Comparison of ENCODE assay signal across 8 cellular contexts in genomic region chr1:3614755-3615742, GRCh38. TPM values are rescaled to one million over a fixed set of nuclear protein-coding genes. Genes with fewer than 3 reads are reported as not detected.
A peak's percentile ranks its signal among the peaks of the same experiment; 100 is the strongest.
DNase-seq lines count a peak whose midpoint lies in the region; ATAC-seq and TF ChIP-seq lines count a peak whose summit lies in the region.

No MANE protein-coding gene starts in this region.

- ATAC-seq in upper lobe of right lung = no peak
- ATAC-seq in HG03439 (IDR thresholded peaks at IDR 0.05; ENCODE audit: unreplicated experiment) = no peak
- no peak for ATAC-seq in GM18519 (IDR thresholded peaks at IDR 0.05; ENCODE audit: low FRiP score, unreplicated experiment)

- H3K36me3 Mint-ChIP-seq in activated naive CD4-positive, alpha-beta T cell treated with anti-CD3 and anti-CD28 coated beads, Interleukin-2, amount 50 U/mL, for 24 hours = no peaks in the 10 kb centered on the region

- H3K27ac Mint-ChIP-seq in activated naive CD4-positive, alpha-beta T cell treated with anti-CD3 and anti-CD28 coated beads, Interleukin-2, amount 50 U/mL, for 24 hours = peak overlapping the region; percentile 31

- DNase-seq in activated naive CD4-positive, alpha-beta T cell treated with Interleukin-2 at 50 U/mL for 16 hours = no peak
- DNase-seq in Peyer's patch = no peak
- DNase-seq in foreskin fibroblast = peak in 1 of 2 donors; percentile 40
- DNase-seq in upper lobe of right lung = no peak
- no peak for DNase-seq in RKO (ENCODE audit: low spot score)

- no peaks in the 10 kb centered on the region for H3K9me3 ChIP-seq in Peyer's patch
- no peaks in the 10 kb centered on the region for H3K9me3 ChIP-seq in upper lobe of right lung

- intact Hi-C loops in upper lobe of right lung (cut with DNase I) = loop anchor here (5.0 kb wide), 1 partner anchor 48 kb away; no protein-coding TSS in a partner anchor

- no peaks in the 10 kb centered on the region for H3K9me3 Mint-ChIP-seq in activated naive CD4-positive, alpha-beta T cell treated with anti-CD3 and anti-CD28 coated beads, Interleukin-2, amount 50 U/mL, for 24 hours

- no peak overlapping the region for H3K4me3 Mint-ChIP-seq in activated naive CD4-positive, alpha-beta T cell treated with anti-CD3 and anti-CD28 coated beads, Interleukin-2, amount 50 U/mL, for 24 hours

- TF ChIP-seq CTCF in Peyer's patch (IDR thresholded peaks at IDR 0.05) (peak in 5 of 6 experiments; percentile 28 to 48 (median 46)), foreskin fibroblast (IDR thresholded peaks at IDR 0.05; ENCODE audit: low read depth, low read length) (peak; percentile 68), upper lobe of right lung (IDR thresholded peaks at IDR 0.05) (peak; percentile 66)

- no peak overlapping the region for H3K4me3 ChIP-seq in Peyer's patch
- no peak overlapping the region for H3K4me3 ChIP-seq in foreskin fibroblast (ENCODE audit: low read depth in 1 of 2, low read length in 2 of 2)
- H3K4me3 ChIP-seq in upper lobe of right lung = no peak overlapping the region

- H3K27me3 ChIP-seq in Peyer's patch (no peaks in the 10 kb centered on the region), upper lobe of right lung (peaks cover 12% of the 10 kb centered on the region)

- no peaks in the 10 kb centered on the region for H3K36me3 ChIP-seq in Peyer's patch
- H3K36me3 ChIP-seq in upper lobe of right lung = no peaks in the 10 kb centered on the region

- peaks cover 3% of the 10 kb centered on the region for H3K27me3 Mint-ChIP-seq in activated naive CD4-positive, alpha-beta T cell treated with anti-CD3 and anti-CD28 coated beads, Interleukin-2, amount 50 U/mL, for 24 hours

- H3K27ac ChIP-seq in Peyer's patch (no peak overlapping the region), upper lobe of right lung (no peak overlapping the region)

- no peak for TF ChIP-seq POLR2A in Peyer's patch (IDR thresholded peaks at IDR 0.05)

- peaks cover 21% of the 10 kb centered on the region for H3K4me1 Mint-ChIP-seq in activated naive CD4-positive, alpha-beta T cell treated with anti-CD3 and anti-CD28 coated beads, Interleukin-2, amount 50 U/mL, for 24 hours

- H3K4me1 ChIP-seq in Peyer's patch (peaks cover 5 to 20% (median 17%) of the 10 kb centered on the region in 4 donors), upper lobe of right lung (peaks cover 35% of the 10 kb centered on the region)

RNA-seq across cellular contexts. Expression of gene MEGF6, which starts 3.7 kb away (rescaled TPM):
- total RNA-seq in Peyer's patch (10 to 100 TPM in 2 of 4 donors, 1 to 10 TPM in 2; 2.5 to 61.1 (median 11.1) TPM), upper lobe of right lung (96.6 TPM)

RNA-seq across cellular contexts. Expression of gene TPRG1L, which starts 9.8 kb away (rescaled TPM):
- total RNA-seq in Peyer's patch = 10 to 100 TPM; 16.5 to 93.9 (median 71.3) TPM
- 47.5 TPM for total RNA-seq in upper lobe of right lung

RNA-seq across cellular contexts. Expression of gene WRAP73, which starts 34.9 kb away (rescaled TPM):
- total RNA-seq in Peyer's patch (10 to 100 TPM; 34.3 to 71.1 (median 49.4) TPM), upper lobe of right lung (18.5 TPM)

RNA-seq across cellular contexts. Expression of gene TP73, which starts 37.3 kb away (rescaled TPM):
- total RNA-seq in Peyer's patch (under 1 TPM in 1 of 4 donors, not detected in 3; 0.38 TPM), upper lobe of right lung (0.29 TPM)
